8 cellular contexts compared by ENCODE assay signal in genomic region chr11:67389477-67389876, GRCh38. TPM values are rescaled to one million over a fixed set of nuclear protein-coding genes. Genes with fewer than 3 reads are reported as not detected.
A peak's percentile ranks its signal among the peaks of the same experiment; 100 is the strongest.
DNase-seq lines count a peak whose midpoint lies in the region; ATAC-seq and TF ChIP-seq lines count a peak whose summit lies in the region.

No MANE protein-coding gene starts in this region.

- no peak for ATAC-seq in sciatic nerve
- no peak for ATAC-seq in HG02588 (IDR thresholded peaks at IDR 0.05; ENCODE audit: unreplicated experiment)
- no peak for ATAC-seq in GM18873 (IDR thresholded peaks at IDR 0.05; ENCODE audit: low FRiP score, unreplicated experiment)

- no peak overlapping the region for H3K4me2 ChIP-seq in Karpas-422 (ENCODE audit: low read depth, low read length, poor library complexity, severe bottlenecking)

- no peak overlapping the region for H3K4me3 ChIP-seq in Karpas-422 (ENCODE audit: low read length)

- no peaks in the 10 kb centered on the region for H3K36me3 Mint-ChIP-seq in osteocyte (ENCODE audit: unreplicated experiment)

- no peaks in the 10 kb centered on the region for H3K27me3 ChIP-seq in Karpas-422 (ENCODE audit: low read length)

- H3K27ac ChIP-seq in Karpas-422 (ENCODE audit: low read length), result no peak overlapping the region

- H3K79me2 ChIP-seq in Karpas-422 (ENCODE audit: low read length), result peaks cover 13% of the 10 kb centered on the region

- H4K20me1 ChIP-seq in Karpas-422 (ENCODE audit: insufficient read depth, low read depth, low read length), result peaks cover 9% of the 10 kb centered on the region; the same call in 1 of the 2 replicates

- H3K4me1 ChIP-seq in Karpas-422 (ENCODE audit: low read length), result peaks cover 34% of the 10 kb centered on the region

- intact Hi-C loops in sciatic nerve (cut with DNase I), result no loop called here

- H3K9ac ChIP-seq in Karpas-422 (ENCODE audit: low read length), result no peak overlapping the region

- peak overlapping the region; percentile 7 for H3K27ac Mint-ChIP-seq in osteocyte (ENCODE audit: unreplicated experiment)

- peaks cover 6% of the 10 kb centered on the region for H3K27me3 Mint-ChIP-seq in osteocyte (ENCODE audit: unreplicated experiment)

- no peak overlapping the region for H2AFZ ChIP-seq in Karpas-422 (ENCODE audit: low read length)

- H3K9me3 Mint-ChIP-seq in osteocyte (ENCODE audit: unreplicated experiment), result no peaks in the 10 kb centered on the region

- TF ChIP-seq CTCF in osteocyte (IDR thresholded peaks at IDR 0.05), result peak; percentile 63

- peaks cover 34% of the 10 kb centered on the region for H3K4me1 Mint-ChIP-seq in osteocyte (ENCODE audit: unreplicated experiment)

- no peaks in the 10 kb centered on the region for H3K9me3 ChIP-seq in Karpas-422 (ENCODE audit: low read length)

- no peaks in the 10 kb centered on the region for H3K9me2 ChIP-seq in Karpas-422 (replicated peaks; ENCODE audit: insufficient read depth, low read length)

- H3K4me3 Mint-ChIP-seq in osteocyte (ENCODE audit: unreplicated experiment), result peak overlapping the region; percentile 70

- H3K36me3 ChIP-seq in Karpas-422 (ENCODE audit: insufficient read depth, low read length), result no peaks in the 10 kb centered on the region

- DNase-seq in D341Med (ENCODE audit: low spot score) (peak; percentile 62), Karpas-422 (peak; percentile 76), ecto neural progenitor cell (ENCODE audit: low spot score) (peak; percentile 77), osteocyte (ENCODE audit: extremely low spot score, unreplicated experiment) (no peak), sciatic nerve (ENCODE audit: low spot score) (no peak)
- peak; percentile 18 to 46 (median 35) for DNase-seq in activated CD4-positive, CD25-positive, alpha-beta regulatory T cell (lab: John Stamatoyannopoulos, UW)

RNA-seq across cellular contexts. Expression of gene RAD9A, which starts 2.3 kb away (rescaled TPM):
- total RNA-seq in Karpas-422 (2014; rRNA removed; shearing (Covaris generic); ENCODE audit: low replicate concordance), result 14.8 and 19.2 TPM in 2 replicates
- total RNA-seq in osteocyte (18.5 TPM in 2 replicates), sciatic nerve (23.8 TPM)

RNA-seq across cellular contexts. Expression of gene PPP1CA, which starts 12.2 kb away (rescaled TPM):
- total RNA-seq in Karpas-422 (2014; rRNA removed; shearing (Covaris generic); ENCODE audit: low replicate concordance), result 218 and 332 TPM in 2 replicates
- 132 and 140 TPM in 2 replicates for total RNA-seq in osteocyte
- 56.2 TPM for total RNA-seq in sciatic nerve

RNA-seq across cellular contexts. Expression of gene TBC1D10C, which starts 14.4 kb away (rescaled TPM):
- 52.4 and 122 TPM in 2 replicates for total RNA-seq in Karpas-422 (2014; rRNA removed; shearing (Covaris generic); ENCODE audit: low replicate concordance)
- total RNA-seq in osteocyte, result not detected in 2 replicates
- total RNA-seq in sciatic nerve, result 7.4 TPM

RNA-seq across cellular contexts. Expression of gene CLCF1, which starts 16.1 kb away (rescaled TPM):
- total RNA-seq in Karpas-422 (2014; rRNA removed; shearing (Covaris generic); ENCODE audit: low replicate concordance), result 6.4 and 13.9 TPM in 2 replicates
- total RNA-seq in osteocyte (7.2 and 7.8 TPM in 2 replicates), sciatic nerve (7.5 TPM)

RNA-seq across cellular contexts. Expression of gene CARNS1, which starts 26.0 kb away (rescaled TPM):
- 0.18 TPM in 1 of 2 replicates, not detected in the other for total RNA-seq in Karpas-422 (2014; rRNA removed; shearing (Covaris generic); ENCODE audit: low replicate concordance)
- 0.24 and 0.27 TPM in 2 replicates for total RNA-seq in osteocyte
- 8.4 TPM for total RNA-seq in sciatic nerve

Comparison
In these comparisons a context has a peak if more than half of its experiments do, and no peak if none do; other contexts are left out.
1. DNase-seq: peak in D341Med (single experiment), Karpas-422 (single experiment), activated CD4-positive, CD25-positive, alpha-beta regulatory T cell (4 of 4) and ecto neural progenitor cell (single experiment); none in osteocyte (single experiment) and sciatic nerve (single experiment).